Comparison of ENCODE assay signal across 9 cellular contexts in the genomic region with DNA sequence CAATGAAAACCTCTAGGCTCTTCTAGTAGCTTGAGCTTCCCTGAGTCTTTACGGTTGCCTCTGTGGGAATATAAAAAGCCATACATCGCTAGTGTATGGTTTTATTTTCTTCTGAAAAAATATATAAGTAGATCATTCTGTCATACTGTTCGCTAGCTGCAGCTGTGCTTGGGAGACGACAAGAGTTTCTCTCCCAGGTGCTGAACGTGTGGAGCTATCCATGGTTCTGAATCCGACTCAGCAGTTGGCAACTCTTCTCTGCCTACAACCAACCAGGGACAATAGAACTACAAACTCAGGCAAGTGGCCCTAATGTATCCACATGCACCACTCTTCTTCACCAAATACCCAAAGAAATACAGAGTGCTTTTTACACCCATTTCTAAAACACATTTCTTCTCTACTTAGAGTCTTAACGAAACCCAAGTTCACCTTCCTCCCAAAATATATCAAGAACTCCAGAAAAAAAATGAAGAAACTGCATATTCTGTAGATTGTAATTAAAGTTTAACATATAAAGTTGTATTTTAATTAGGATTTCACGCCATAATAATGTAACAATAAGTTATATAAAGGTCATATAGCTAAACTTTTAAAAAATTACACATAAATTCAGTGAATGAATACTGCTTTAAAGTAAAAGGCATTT. TPM values are rescaled to one million over a fixed set of nuclear protein-coding genes. Genes with fewer than 3 reads are reported as not detected.
A peak's percentile ranks its signal among the peaks of the same experiment; 100 is the strongest.
DNase-seq lines count a peak whose midpoint lies in the region; ATAC-seq and TF ChIP-seq lines count a peak whose summit lies in the region.
"Had no signal": no experiment of that assay in that cellular context is flagged by ENCODE, and none has a peak within 500 bp of the region (broad histone marks: within the 10 kb centered on the region; RNA-seq: fewer than 3 reads in every experiment).

No MANE protein-coding gene starts in this region.

- no peak overlapping the region for H3K56ac ChIP-seq in H9 (ENCODE audit: insufficient read length, low read depth, low read length)

- peaks cover 12% of the 10 kb centered on the region for H3K23me2 ChIP-seq in H9 (ENCODE audit: insufficient read length, low read depth, low read length, poor library complexity, severe bottlenecking)

- no peak overlapping the region for H3K14ac ChIP-seq in H9 (ENCODE audit: insufficient read depth, low read length)

- no peak overlapping the region for H2BK5ac ChIP-seq in H9 (ENCODE audit: insufficient read length, low read length)

- H4K20me1 ChIP-seq in H9 (ENCODE audit: control insufficient read depth, insufficient read depth, insufficient read length), result no peaks in the 10 kb centered on the region

- no peak overlapping the region for H3K23ac ChIP-seq in H9 (ENCODE audit: insufficient read length, low read depth, low read length)

- H4K5ac ChIP-seq in H9 (ENCODE audit: insufficient read length, low read depth, low read length), result no peak overlapping the region

- no peak overlapping the region for H2AFZ ChIP-seq in H9 (ENCODE audit: low read length)

- H3K9ac ChIP-seq in H9 (ENCODE audit: extremely low read depth, insufficient read length, low read length), result no peak overlapping the region

- no CpG with 5 or more reads among the region's 8 CpGs for WGBS in H9 (ENCODE audit: extremely low coverage, insufficient read length, low lambda C conversion rate)

- H3K27ac ChIP-seq in H9 (ENCODE audit: insufficient read length, low read depth, low read length), result no peak overlapping the region

- TF ChIP-seq CTCF in H9 (conservative IDR thresholded peaks at IDR 0.05), result no peak
- no peak for TF ChIP-seq CTCF in brain (conservative IDR thresholded peaks at IDR 0.05)
- TF ChIP-seq CTCF in omental fat pad (IDR thresholded peaks at IDR 0.05), result no peak

- no peaks in the 10 kb centered on the region for H3K79me1 ChIP-seq in H9 (ENCODE audit: insufficient read depth, low read depth, low read length, poor library complexity, severe bottlenecking)

- no peak overlapping the region for H4K8ac ChIP-seq in H9 (replicated peaks; ENCODE audit: insufficient read length, low read depth, low read length)

- H3K9me3 Mint-ChIP-seq in H9, result peaks cover 4 to 6% of the 10 kb centered on the region in 2 experiments; a peak in 4 of 5 replicates
- H3K9me3 Mint-ChIP-seq in brain, result peaks cover 4 to 14% (median 11%) of the 10 kb centered on the region in 5 experiments

- no peaks in the 10 kb centered on the region for H3K4me1 ChIP-seq in H9 (ENCODE audit: insufficient read depth, low read length)

- no peaks in the 10 kb centered on the region for H3K79me2 ChIP-seq in H9 (ENCODE audit: insufficient read depth, low read length)

- H2BK120ac ChIP-seq in H9 (ENCODE audit: low read depth, low read length, poor library complexity, severe bottlenecking), result no peak overlapping the region

- H3K4me3 Mint-ChIP-seq in H9 (peak overlapping the region in 1 of 2 experiments; percentile 67; a peak in 2 of 5 replicates), brain (peak overlapping the region; percentile 86 to 93 (median 90))
- H3K4me3 Mint-ChIP-seq: naive B cell had no signal

- H2BK12ac ChIP-seq in H9 (ENCODE audit: insufficient read length, low read depth, low read length), result no peak overlapping the region

- H3K27me3 Mint-ChIP-seq in H9 (ENCODE audit: low read depth) (peaks cover 49% of the 10 kb centered on the region), brain (peaks cover 9% of the 10 kb centered on the region)

- ATAC-seq in left lobe of liver (peak; percentile 95), GM18519 (IDR thresholded peaks at IDR 0.05; ENCODE audit: low FRiP score, unreplicated experiment) (no peak), omental fat pad (ENCODE audit: low FRiP score) (no peak)

- no peak overlapping the region for H2AK5ac ChIP-seq in H9 (ENCODE audit: insufficient read length, low read length)

- DNase-seq in NCI-H2227 (lab: John Stamatoyannopoulos, UW; ENCODE audit: unreplicated experiment) (peak; percentile 11), NCI-H2227 treated with DMSO at 0.1 percent for 48 hours (lab: John Stamatoyannopoulos, UW) (no peak), H9 (peak; percentile 80), NCI-H1048 (lab: John Stamatoyannopoulos, UW) (peak; percentile 70), left lobe of liver (ENCODE audit: low spot score) (peak; percentile 52), omental fat pad (ENCODE audit: low spot score) (no peak)
- DNase-seq: naive B cell had no signal

- H3K36me3 Mint-ChIP-seq in H9 (ENCODE audit: insufficient read depth in 1 of 3, low read depth in 3 of 3) (no peaks in the 10 kb centered on the region), brain (no peaks in the 10 kb centered on the region)

- H4K91ac ChIP-seq in H9 (ENCODE audit: insufficient read length, low read depth, low read length), result no peak overlapping the region

- H3K4ac ChIP-seq in H9 (ENCODE audit: low read depth, low read length), result no peak overlapping the region

- H2BK20ac ChIP-seq in H9 (ENCODE audit: low read depth, low read length, poor library complexity, severe bottlenecking), result no peak overlapping the region

- H2BK15ac ChIP-seq in H9 (ENCODE audit: low read depth, low read length), result no peak overlapping the region

- H3K27ac Mint-ChIP-seq in H9, result no peak overlapping the region; a peak in 1 of 7 replicates
- peak overlapping the region; percentile 4 to 89 (median 32) for H3K27ac Mint-ChIP-seq in brain

- H3K18ac ChIP-seq in H9 (ENCODE audit: insufficient read length, low read depth, low read length), result no peak overlapping the region

- peaks cover 15 to 16% of the 10 kb centered on the region in 2 experiments for H3K4me1 Mint-ChIP-seq in H9
- peaks cover 35% of the 10 kb centered on the region for H3K4me1 Mint-ChIP-seq in brain
- H3K4me1 Mint-ChIP-seq: naive B cell had no signal

- H3T11ph ChIP-seq in H9 (ENCODE audit: low read length), result no peak overlapping the region

- no peaks in the 10 kb centered on the region for H3K9me3 ChIP-seq in H9 (ENCODE audit: control insufficient read depth, low read depth, low read length)

- H3K4me2 ChIP-seq in H9 (ENCODE audit: insufficient read depth, insufficient read length, low read length), result no peak overlapping the region

- peaks cover 7% of the 10 kb centered on the region; the same call in 1 of the 2 replicates for H3K27me3 ChIP-seq in H9 (ENCODE audit: insufficient read depth, low read length)

RNA-seq across cellular contexts. Expression of gene KCNH7, which starts 2.2 kb away (rescaled TPM):
- 0.09 TPM in 1 of 2 replicates, not detected in the other for total RNA-seq in H9 (2021)
- 4.7 TPM for polyA plus RNA-seq in brain (ENCODE audit: insufficient read depth, low read depth, low replicate concordance)
- 0.60 TPM for total RNA-seq in left lobe of liver
- not detected for total RNA-seq in omental fat pad

Comparison
In these comparisons a context has a peak if more than half of its experiments do, and no peak if none do; other contexts are left out.
1. DNase-seq: peak in NCI-H2227 (single experiment), H9 (single experiment), NCI-H1048 (single experiment) and left lobe of liver (single experiment); none in NCI-H2227 treated with DMSO at 0.1 percent for 48 hours (single experiment) and omental fat pad (single experiment).
2. H3K27ac Mint-ChIP-seq: peak in brain (5 of 5); none in H9 (0 of 3).